ENCODE assay signal across 22 cellular contexts in the genomic region with DNA sequence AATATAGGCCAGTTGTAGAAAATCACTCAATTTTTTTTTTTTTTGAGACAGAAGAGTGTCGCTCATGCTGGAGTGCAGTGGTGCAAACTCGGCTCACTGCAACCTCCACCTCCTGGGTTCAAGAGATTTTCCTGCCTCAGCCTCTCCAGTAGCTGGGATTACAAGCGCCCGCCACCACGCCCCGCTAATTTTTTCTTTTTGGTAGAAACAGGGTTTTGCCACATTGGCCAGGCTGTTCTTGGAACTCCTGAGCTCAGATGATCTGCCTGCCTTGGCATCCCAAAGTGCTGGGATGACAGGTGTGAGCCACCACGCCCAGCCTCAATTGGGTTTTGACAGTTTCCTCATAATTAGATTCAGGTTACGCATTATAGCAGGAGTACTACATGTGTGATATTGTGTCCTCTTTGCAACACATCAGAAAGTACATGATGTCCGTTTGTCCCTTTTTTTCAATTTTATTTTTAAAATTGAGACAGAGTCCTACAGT.
"Had no signal": no experiment of that assay in that cellular context is flagged by ENCODE, and none has a peak within 500 bp of the region (broad histone marks: within the 10 kb centered on the region; RNA-seq: fewer than 3 reads in every experiment).

No MANE protein-coding gene starts in this region.

- H3K27me3 Mint-ChIP-seq: activated naive CD8-positive, alpha-beta T cell treated with anti-CD3 and anti-CD28 coated beads for 36 hours; activated T-helper 17 cell treated with anti-CD3 and anti-CD28 coated beads, Interleukin-2, amount 50 U/mL, for 72 hours; naive thymus-derived CD4-positive, alpha-beta T cell; T-cell had no signal

- ATAC-seq: activated CD8-positive, alpha-beta T cell treated with anti-CD3 and anti-CD28 coated beads, Interleukin-2, amount 10 ng/mL, durations not matched to agents 7 days and 5 days; activated T-helper 17 cell treated with anti-CD3 and anti-CD28 coated beads, Interleukin-2, amount 50 U/mL, for 72 hours; left lung; naive thymus-derived CD4-positive, alpha-beta T cell; right cardiac atrium; SK-N-SH treated with all-trans-retinoic acid at 6 μM for 48 hours; stimulated activated naive CD8-positive, alpha-beta T cell treated with anti-CD3 and anti-CD28 coated beads, Interleukin-15, Interleukin-2, amounts not matched to agents 100 U/mL and 50 U/mL, for 24 hours; T-cell had no signal

- H2AFZ ChIP-seq: parathyroid adenoma had no signal

- H3K27ac Mint-ChIP-seq: activated CD8-positive, alpha-beta T cell treated with anti-CD3 and anti-CD28 coated beads, Interleukin-2, amount 10 ng/mL, durations not matched to agents 7 days and 5 days; activated naive CD8-positive, alpha-beta T cell treated with anti-CD3 and anti-CD28 coated beads for 36 hours; activated T-helper 17 cell treated with anti-CD3 and anti-CD28 coated beads, Interleukin-2, amount 50 U/mL, for 72 hours; endodermal cell; T-helper 2 cell treated with Interferon-gamma antibody and Interleukin-4, amounts not matched to agents 5 μg/mL and 100 μg/mL, for 36 hours had no signal

- H3K36me3 Mint-ChIP-seq: naive thymus-derived CD4-positive, alpha-beta T cell; T-cell had no signal

- H3K9me3 Mint-ChIP-seq: activated naive CD8-positive, alpha-beta T cell treated with anti-CD3 and anti-CD28 coated beads for 36 hours; activated T-helper 17 cell treated with anti-CD3 and anti-CD28 coated beads, Interleukin-2, amount 50 U/mL, for 72 hours; endodermal cell; naive thymus-derived CD4-positive, alpha-beta T cell; T-cell; T-helper 2 cell treated with Interferon-gamma antibody and Interleukin-4, amounts not matched to agents 5 μg/mL and 100 μg/mL, for 36 hours had no signal

- DNase-seq: activated CD4-positive, alpha-beta T cell treated with anti-CD3 and anti-CD28 coated beads for 1 hour; activated CD4-positive, alpha-beta T cell treated with anti-CD3 and anti-CD28 coated beads, Interleukin-2, amount 50 U/mL, for 1 hour; activated CD8-positive, alpha-beta T cell treated with anti-CD3 and anti-CD28 coated beads, Interleukin-2, amount 10 ng/mL, durations not matched to agents 7 days and 5 days; activated naive CD8-positive, alpha-beta T cell treated with anti-CD3 and anti-CD28 coated beads for 36 hours; endodermal cell; foreskin fibroblast; left lung; naive thymus-derived CD4-positive, alpha-beta T cell; right cardiac atrium; stimulated activated CD4-positive, alpha-beta T cell treated with anti-CD3 and anti-CD28 coated beads, Interleukin-4, amount 100 ng/mL, for 4 hours; stimulated activated naive CD8-positive, alpha-beta T cell treated with anti-CD3 and anti-CD28 coated beads, Interleukin-15, Interleukin-2, amounts not matched to agents 100 U/mL and 50 U/mL, for 24 hours; T-cell; thyroid gland had no signal

- H3K27ac ChIP-seq: coronary artery, left lung, thyroid gland, VCaP had no signal

- H3K4me3 Mint-ChIP-seq: activated CD8-positive, alpha-beta T cell treated with anti-CD3 and anti-CD28 coated beads, Interleukin-2, amount 10 ng/mL, durations not matched to agents 7 days and 5 days; activated naive CD8-positive, alpha-beta T cell treated with anti-CD3 and anti-CD28 coated beads for 36 hours; activated T-helper 17 cell treated with anti-CD3 and anti-CD28 coated beads, Interleukin-2, amount 50 U/mL, for 72 hours; endodermal cell; T-helper 2 cell treated with Interferon-gamma antibody and Interleukin-4, amounts not matched to agents 5 μg/mL and 100 μg/mL, for 36 hours had no signal

- H3K27me3 ChIP-seq: left lung, thyroid gland had no signal

- H3K4me1 Mint-ChIP-seq: activated T-helper 17 cell treated with anti-CD3 and anti-CD28 coated beads, Interleukin-2, amount 50 U/mL, for 72 hours had no signal

- H3K9me3 ChIP-seq: left lung, thyroid gland had no signal

- FAIRE-seq: bronchial epithelial cell, urothelium cell line had no signal

- H3K9ac ChIP-seq: parathyroid adenoma had no signal

- H3K36me3 ChIP-seq: thyroid gland had no signal

- H3K4me3 ChIP-seq: coronary artery, left lung, lung, thyroid gland had no signal
